Comparison of ENCODE assay signal across 8 cellular contexts in genomic region chr11:19712281-19713220, GRCh38. TPM values are rescaled to one million over a fixed set of nuclear protein-coding genes. Genes with fewer than 3 reads are reported as not detected.
DNase-seq lines count a peak whose midpoint lies in the region; FAIRE-seq and TF ChIP-seq lines count a peak whose summit lies in the region.

NAV2 (plus strand) TSS chr11:19712837; CDS start chr11:19713696, 859 bp downstream.

- peaks cover 44% of the 10 kb centered on the region for H3K27me3 Mint-ChIP-seq in activated naive CD4-positive, alpha-beta T cell treated with anti-CD3 and anti-CD28 coated beads for 36 hours (ENCODE audit: low read depth)

- H3K9me3 Mint-ChIP-seq in activated naive CD4-positive, alpha-beta T cell treated with anti-CD3 and anti-CD28 coated beads for 36 hours: no peaks in the 10 kb centered on the region

- H3K36me3 ChIP-seq in neuron (ENCODE audit: insufficient read depth, low read length) (no peaks in the 10 kb centered on the region), stomach smooth muscle (ENCODE audit: control insufficient read depth in 2 of 2, insufficient read depth in 2 of 2, low read length in 2 of 2) (no peaks in the 10 kb centered on the region)

- H2AFZ ChIP-seq in neuron (ENCODE audit: low read depth, low read length): peak within 1 kb of the TSS; percentile 83

- peak within 1 kb of the TSS; percentile 53 for H3K27ac Mint-ChIP-seq in activated naive CD4-positive, alpha-beta T cell treated with anti-CD3 and anti-CD28 coated beads for 36 hours

- H3K4me3 Mint-ChIP-seq in activated naive CD4-positive, alpha-beta T cell treated with anti-CD3 and anti-CD28 coated beads for 36 hours: peak within 1 kb of the TSS; percentile 81

- H3K4me1 Mint-ChIP-seq in activated naive CD4-positive, alpha-beta T cell treated with anti-CD3 and anti-CD28 coated beads for 36 hours (ENCODE audit: low read depth): peaks cover 18% of the 10 kb centered on the region

- peaks cover 5% of the 10 kb centered on the region for H3K27me3 ChIP-seq in neuron (ENCODE audit: insufficient read depth, low read length)
- H3K27me3 ChIP-seq in stomach smooth muscle (ENCODE audit: control insufficient read depth in 1 of 2, insufficient read depth in 2 of 2, low read length in 2 of 2): peaks cover 0 to 2% of the 10 kb centered on the region in 2 donors

- H3K9ac ChIP-seq in stomach smooth muscle (ENCODE audit: low read length in 2 of 2): peak within 1 kb of the TSS; percentile 93 to 97

- DNase-seq in EH (ENCODE audit: low read depth) (peak; percentile 94), GOT3 (lab: John Stamatoyannopoulos, UW) (peak; percentile 36), LNCaP clone FGC (ENCODE audit: low read depth) (peak; percentile 40), SHP77 (lab: John Stamatoyannopoulos, UW) (peak; percentile 58 to 70), frontal cortex (ENCODE audit: low spot score in 2 of 2) (peak; percentile 88 to 92)
- DNase-seq in activated naive CD4-positive, alpha-beta T cell treated with anti-CD3 and anti-CD28 coated beads for 36 hours: peak; percentile 72

- FAIRE-seq in frontal cortex (lab: Jason Lieb, UNC): no peak

- intact Hi-C loops in activated naive CD4-positive, alpha-beta T cell treated with anti-CD3 and anti-CD28 coated beads for 36 hours (cut with micrococcal nuclease): loop anchor here (1.0 to 5.0 kb wide), 8 partner anchors 11 to 1700 kb away; partner anchors contain the start of genes HTATIP2, SERGEF and ZDHHC13

- TF ChIP-seq CTCF in LNCaP clone FGC (IDR thresholded peaks at IDR 0.05; ENCODE audit: control insufficient read depth, extremely low read depth, insufficient read depth): no peak

- CTCF ChIA-PET in activated naive CD4-positive, alpha-beta T cell treated with anti-CD3 and anti-CD28 coated beads for 36 hours (lab: Charles Lee): no interaction called here

- H3K4me3 ChIP-seq in LNCaP clone FGC (ENCODE audit: low read depth, low read length): peak within 1 kb of the TSS; percentile 59
- peak within 1 kb of the TSS; percentile 77 for H3K4me3 ChIP-seq in neuron (ENCODE audit: low read length)
- peak within 1 kb of the TSS; percentile 91 to 98 for H3K4me3 ChIP-seq in stomach smooth muscle (ENCODE audit: low read length in 2 of 2)

- peak within 1 kb of the TSS; percentile 96 for H3K27ac ChIP-seq in stomach smooth muscle (ENCODE audit: low read length)

- no peaks in the 10 kb centered on the region for H3K9me3 ChIP-seq in neuron (ENCODE audit: low read length)
- no peaks in the 10 kb centered on the region for H3K9me3 ChIP-seq in stomach smooth muscle (ENCODE audit: control insufficient read depth in 2 of 2, low read length in 2 of 2)

- H3K36me3 Mint-ChIP-seq in activated naive CD4-positive, alpha-beta T cell treated with anti-CD3 and anti-CD28 coated beads for 36 hours (ENCODE audit: low read depth): no peaks in the 10 kb centered on the region

- H3K4me1 ChIP-seq in neuron (ENCODE audit: insufficient read depth, low read length) (peaks cover 25% of the 10 kb centered on the region), stomach smooth muscle (ENCODE audit: control insufficient read depth, insufficient read depth, low read length) (peaks cover 54% of the 10 kb centered on the region)

RNA-seq across cellular contexts. Expression of gene NAV2, which starts in this region (rescaled TPM):
- under 1 TPM; 0.20 to 0.41 TPM for total RNA-seq in activated naive CD4-positive, alpha-beta T cell treated with anti-CD3 and anti-CD28 coated beads for 36 hours
- 15.5 TPM for total RNA-seq in frontal cortex

Comparison
In these comparisons a context has a peak if more than half of its experiments do, and no peak if none do; other contexts are left out.
1. Peak in every context shown above with its lines: DNase-seq, H3K4me3 ChIP-seq and H3K27ac ChIP-seq.
2. RNA of gene NAV2 (total RNA-seq): 15.5 TPM in frontal cortex (single experiment); 0.20 to 0.41 TPM in activated naive CD4-positive, alpha-beta T cell treated with anti-CD3 and anti-CD28 coated beads for 36 hours; every median in the first group is over 10 times any median in the second.
3. Peak in DNase-seq in activated naive CD4-positive, alpha-beta T cell treated with anti-CD3 and anti-CD28 coated beads for 36 hours; RNA of the gene not detected or under 1 TPM.
4. DNase-seq: peak in every context shown above with its lines; median percentile 94 in EH; 90 in frontal cortex; 72 in activated naive CD4-positive, alpha-beta T cell treated with anti-CD3 and anti-CD28 coated beads for 36 hours; 64 in SHP77; 40 in LNCaP clone FGC; 36 in GOT3.